Comparison of ENCODE assay signal across 8 cellular contexts in the genomic region with DNA sequence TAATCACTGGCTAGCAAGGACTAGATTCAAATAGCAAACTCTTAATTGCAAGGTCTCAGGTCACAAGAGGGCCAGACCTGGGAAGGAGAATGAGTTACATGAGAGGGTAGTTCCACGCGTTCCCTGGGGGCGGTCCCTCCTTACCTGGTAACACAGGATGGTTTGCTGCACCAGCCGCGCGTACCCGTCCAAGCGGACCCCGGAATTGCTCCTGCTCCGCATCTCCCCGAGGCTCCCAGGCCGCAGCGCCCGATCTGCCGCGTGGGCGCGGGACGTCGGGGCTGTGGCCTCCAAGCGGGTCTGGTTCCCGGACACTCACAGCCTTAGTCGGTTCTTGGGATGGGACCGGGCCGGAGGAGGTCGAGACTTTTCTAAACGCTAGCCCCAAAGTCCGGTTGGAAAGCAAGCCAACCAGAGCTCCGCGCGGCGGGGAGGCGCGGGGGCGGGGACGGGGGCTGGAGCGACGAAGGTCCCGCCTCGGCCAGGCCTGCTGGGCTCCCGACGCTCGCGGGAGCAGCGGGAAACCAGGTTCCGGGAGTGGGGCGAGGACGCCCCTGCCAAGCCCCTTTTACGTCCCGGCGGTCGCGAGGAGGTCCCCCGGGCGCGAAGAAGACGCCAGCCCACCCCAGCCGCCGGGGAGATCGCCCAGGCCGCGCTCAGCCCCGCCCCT. TPM values are rescaled to one million over a fixed set of nuclear protein-coding genes. Genes with fewer than 3 reads are reported as not detected.
DNase-seq lines count a peak whose midpoint lies in the region; ATAC-seq and TF ChIP-seq lines count a peak whose summit lies in the region.

Gene PHKA2 (minus strand): TSS at position 404 of the 670 bp plus-strand sequence. CDS start 182 bp downstream, at position 222.

- peak within 1 kb of the TSS; percentile 69 for H3K4me2 ChIP-seq in hepatocyte

- peak; percentile 73 for DNase-seq in AG20443 (ENCODE audit: low spot score)
- peak; percentile 34 for DNase-seq in RKO (ENCODE audit: low spot score)
- DNase-seq in ascending aorta (ENCODE audit: low spot score in 2 of 2): peak in 1 of 2 donors; percentile 75
- DNase-seq in hepatocyte (ENCODE audit: low spot score): peak; percentile 70
- peak; percentile 12 for DNase-seq in renal cortical epithelial cell (ENCODE audit: low read depth)
- no peak for DNase-seq in NCI-H187 treated with DMSO at 0.1 percent for 48 hours (lab: John Stamatoyannopoulos, UW)

- H3K4me1 ChIP-seq in ascending aorta (no peaks in the 10 kb centered on the region), hepatocyte (ENCODE audit: insufficient read depth) (no peaks in the 10 kb centered on the region)

- peak within 1 kb of the TSS; percentile 68 to 73 for H3K4me3 ChIP-seq in ascending aorta
- peak within 1 kb of the TSS; percentile 92 for H3K4me3 ChIP-seq in hepatocyte

- no peaks in the 10 kb centered on the region for H3K9me2 ChIP-seq in hepatocyte (replicated peaks; ENCODE audit: insufficient read depth)

- H3K79me2 ChIP-seq in hepatocyte: peaks cover 25% of the 10 kb centered on the region

- ATAC-seq in GM18868 (IDR thresholded peaks at IDR 0.05; ENCODE audit: unreplicated experiment) (peak; percentile 51), HG03103 (IDR thresholded peaks at IDR 0.05; ENCODE audit: low read depth, unreplicated experiment) (peak; percentile 31)

- no peaks in the 10 kb centered on the region for H3K9me3 ChIP-seq in ascending aorta
- H3K9me3 ChIP-seq in hepatocyte (ENCODE audit: low read depth): no peaks in the 10 kb centered on the region

- no peaks in the 10 kb centered on the region for H4K20me1 ChIP-seq in hepatocyte (ENCODE audit: insufficient read depth, poor library complexity, severe bottlenecking)

- H3K27ac ChIP-seq in ascending aorta: peak within 1 kb of the TSS; percentile 74 to 85
- peak within 1 kb of the TSS; percentile 97 for H3K27ac ChIP-seq in hepatocyte

- intact Hi-C loops in ascending aorta (cut with DNase I): loop anchor here (1.0 to 10.0 kb wide), 3 partner anchors 359 to 589 kb away; partner anchors contain the start of genes CDKL5 and PDHA1

- TF ChIP-seq CTCF in ascending aorta (IDR thresholded peaks at IDR 0.05) (no peak), hepatocyte (IDR thresholded peaks at IDR 0.05; ENCODE audit: poor library complexity) (no peak)

- no peaks in the 10 kb centered on the region for H3K27me3 ChIP-seq in ascending aorta
- no peaks in the 10 kb centered on the region for H3K27me3 ChIP-seq in hepatocyte

- H3K36me3 ChIP-seq in ascending aorta (no peaks in the 10 kb centered on the region), hepatocyte (replicated peaks; ENCODE audit: insufficient read depth, low read depth) (no peaks in the 10 kb centered on the region)

- peak within 1 kb of the TSS; percentile 32 for H2AFZ ChIP-seq in hepatocyte

- WGBS in hepatocyte (ENCODE audit: low lambda C conversion rate, missing lambda C conversion rate): 56% methylated on average over 40 of the region's 63 CpGs

RNA-seq across cellular contexts. Expression of gene PHKA2, which starts in this region (rescaled TPM):
- 16.0 TPM for total RNA-seq in ascending aorta
- total RNA-seq in hepatocyte: 30.5 and 35.7 TPM in 2 replicates
- polyA plus RNA-seq in hepatocyte: 26.4 and 38.9 TPM in 2 replicates
- 6.3 and 15.3 TPM in 2 replicates for total RNA-seq in renal cortical epithelial cell
